In genomic region chr7:22373388-22373787, GRCh38 we compare ENCODE assay signal across 20 cellular contexts. TPM values are rescaled to one million over a fixed set of nuclear protein-coding genes. Genes with fewer than 3 reads are reported as not detected.
DNase-seq lines count a peak whose midpoint lies in the region; TF ChIP-seq lines count a peak whose summit lies in the region.
"Had no signal": no experiment of that assay in that cellular context is flagged by ENCODE, and none has a peak within 500 bp of the region (broad histone marks: within the 10 kb centered on the region; RNA-seq: fewer than 3 reads in every experiment).

No MANE protein-coding gene starts in this region.

- H2AFZ ChIP-seq in mammary epithelial cell (ENCODE audit: low read depth, low read length), result peak overlapping the region; percentile 57

- no peaks in the 10 kb centered on the region for H3K36me3 Mint-ChIP-seq in nephron progenitor cell (ENCODE audit: low read depth)
- H3K36me3 Mint-ChIP-seq: CD4-positive, alpha-beta memory T cell had no signal

- H3K4me3 ChIP-seq in mammary epithelial cell (replicated peaks in 1 of 3; ENCODE audit: insufficient read depth in 1 of 3, low read depth in 2 of 3, low read length in 3 of 3) (no peak overlapping the region), breast epithelium (no peak overlapping the region), right atrium auricular region (no peak overlapping the region)
- H3K4me3 ChIP-seq: BLaER1 treated with 17β-estradiol and CSF1 and Interleukin-3, amounts not matched to agents 10 nM and 100 nM had no signal

- TF ChIP-seq POLR2A in breast epithelium (IDR thresholded peaks at IDR 0.05), result no peak

- dilution Hi-C loops in mammary epithelial cell (cut with HindIII; ENCODE audit: low sequenced_read_pairs), result no loop called here

- no peaks in the 10 kb centered on the region for H3K79me2 ChIP-seq in mammary epithelial cell (ENCODE audit: insufficient read depth, low read length)

- H3K36me3 ChIP-seq in mammary epithelial cell (ENCODE audit: insufficient read depth, low read length), result no peaks in the 10 kb centered on the region
- H3K36me3 ChIP-seq in breast epithelium, result no peaks in the 10 kb centered on the region
- H3K36me3 ChIP-seq in right atrium auricular region, result no peaks in the 10 kb centered on the region
- H3K36me3 ChIP-seq: BLaER1 treated with 17β-estradiol and CSF1 and Interleukin-3, amounts not matched to agents 10 nM and 100 nM had no signal

- WGBS in mammary epithelial cell (ENCODE audit: low coverage, missing lambda C conversion rate), result 47% methylated on average over 3 of the region's 3 CpGs

- no TSS peak for BruUV-seq in mammary epithelial cell (replicated peaks; lab: Mats Ljungman, UMichigan)

- H3K9me3 ChIP-seq in mammary epithelial cell (replicated peaks; ENCODE audit: insufficient read depth, low read length), result no peaks in the 10 kb centered on the region
- no peaks in the 10 kb centered on the region for H3K9me3 ChIP-seq in breast epithelium
- no peaks in the 10 kb centered on the region for H3K9me3 ChIP-seq in right atrium auricular region
- H3K9me3 ChIP-seq: BLaER1 treated with 17β-estradiol and CSF1 and Interleukin-3, amounts not matched to agents 10 nM and 100 nM had no signal

- no peaks in the 10 kb centered on the region for H3K4me1 ChIP-seq in mammary epithelial cell (ENCODE audit: insufficient read depth, low read length)
- H3K4me1 ChIP-seq in breast epithelium, result no peaks in the 10 kb centered on the region
- peaks cover 0 to 9% of the 10 kb centered on the region in 2 donors for H3K4me1 ChIP-seq in right atrium auricular region

- CTCF ChIA-PET in mammary epithelial cell (lab: Charles Lee; ENCODE audit: low non-redundant PET), result interaction anchor here (0.7 kb wide), 1 partner anchor 80 kb away, joined by 3 read pairs; no protein-coding TSS in a partner anchor

- peak overlapping the region; percentile 50 for H3K27ac Mint-ChIP-seq in nephron progenitor cell
- H3K27ac Mint-ChIP-seq: CD4-positive, alpha-beta memory T cell had no signal

- no peak overlapping the region for H3K9ac ChIP-seq in mammary epithelial cell (ENCODE audit: insufficient read depth, low read length)
- H3K9ac ChIP-seq: BLaER1 treated with 17β-estradiol and CSF1 and Interleukin-3, amounts not matched to agents 10 nM and 100 nM had no signal

- no peak overlapping the region for H3K4me2 ChIP-seq in mammary epithelial cell (ENCODE audit: insufficient read depth, low read depth, low read length)

- no peaks in the 10 kb centered on the region for H4K20me1 ChIP-seq in mammary epithelial cell (ENCODE audit: insufficient read depth, low read length)
- H4K20me1 ChIP-seq: BLaER1 treated with 17β-estradiol and CSF1 and Interleukin-3, amounts not matched to agents 10 nM and 100 nM had no signal

- in situ Hi-C loops in mammary epithelial cell (cut with MboI; ENCODE audit: low sequenced_read_pairs in 2 of 2), result no loop called here

- H3K9me3 Mint-ChIP-seq in nephron progenitor cell, result no peaks in the 10 kb centered on the region
- H3K9me3 Mint-ChIP-seq: CD4-positive, alpha-beta memory T cell had no signal

- no peaks in the 10 kb centered on the region for H3K27me3 Mint-ChIP-seq in nephron progenitor cell (ENCODE audit: low read depth, poor library complexity)
- H3K27me3 Mint-ChIP-seq: CD4-positive, alpha-beta memory T cell had no signal

- H3K27me3 ChIP-seq in mammary epithelial cell (ENCODE audit: insufficient read depth, low read length) (no peaks in the 10 kb centered on the region), breast epithelium (no peaks in the 10 kb centered on the region), right atrium auricular region (no peaks in the 10 kb centered on the region)
- H3K27me3 ChIP-seq: BLaER1 treated with 17β-estradiol and CSF1 and Interleukin-3, amounts not matched to agents 10 nM and 100 nM had no signal

- DNase-seq in mammary epithelial cell, result no peak
- no peak for DNase-seq in breast epithelium (ENCODE audit: low spot score in 2 of 2)
- no peak for DNase-seq in nephron progenitor cell
- no peak for DNase-seq in LoVo (ENCODE audit: low spot score)
- no peak for DNase-seq in activated CD4-positive, alpha-beta T cell treated with anti-CD3 and anti-CD28 coated beads for 48 hours
- DNase-seq in right atrium auricular region (ENCODE audit: low spot score), result no peak
- DNase-seq: CD4-positive, alpha-beta memory T cell; COR-L47; DMS79; GF-D8; KBM-7; MM.1S; NCI-H2029; NCI-H446; NCI-H524 treated with DMSO at 0.1 percent for 48 hours; NCI-H774; SHP77 had no signal

- TF ChIP-seq CTCF in mammary epithelial cell (conservative IDR thresholded peaks at IDR 0.05 in 1 of 2, IDR thresholded peaks at IDR 0.05 in 1 of 2; ENCODE audit: extremely low read depth in 1 of 2, insufficient read depth in 1 of 2, low read depth in 1 of 2, low read length in 2 of 2) (no peak), breast epithelium (IDR thresholded peaks at IDR 0.05) (no peak), VCaP (conservative IDR thresholded peaks at IDR 0.05) (no peak), nephron progenitor cell (IDR thresholded peaks at IDR 0.05) (no peak), right atrium auricular region (IDR thresholded peaks at IDR 0.05) (no peak)

- no peak overlapping the region for H3K27ac ChIP-seq in mammary epithelial cell (ENCODE audit: insufficient read depth, low read depth, low read length)
- H3K27ac ChIP-seq in breast epithelium, result peak overlapping the region in 1 of 2 donors; percentile 7
- H3K27ac ChIP-seq in VCaP, result peak overlapping the region; percentile 49
- H3K27ac ChIP-seq in right atrium auricular region, result no peak overlapping the region
- H3K27ac ChIP-seq: BLaER1 treated with 17β-estradiol and CSF1 and Interleukin-3, amounts not matched to agents 10 nM and 100 nM; RWPE1 had no signal

- peaks cover 53% of the 10 kb centered on the region for H3K4me1 Mint-ChIP-seq in nephron progenitor cell
- H3K4me1 Mint-ChIP-seq: CD4-positive, alpha-beta memory T cell had no signal

- intact Hi-C loops in mammary epithelial cell (cut with micrococcal nuclease), result no loop called here
- intact Hi-C loops in breast epithelium (cut with DNase I; ENCODE audit: low total_unique reads), result no loop called here

- H3K4me3 Mint-ChIP-seq in nephron progenitor cell, result no peak overlapping the region
- H3K4me3 Mint-ChIP-seq: CD4-positive, alpha-beta memory T cell had no signal

RNA-seq across cellular contexts. Expression of gene RAPGEF5, which starts 16.4 kb away (rescaled TPM):
- total RNA-seq in mammary epithelial cell, result 1 to 10 TPM; 6.0 to 7.1 TPM
- 1.1 TPM for polyA plus RNA-seq in mammary epithelial cell
- 8.5 TPM for polyA minus RNA-seq in mammary epithelial cell
- total RNA-seq in breast epithelium, result 10 to 100 TPM; 18.7 to 78.0 (median 41.9) TPM
- 10 to 100 TPM; 19.4 to 32.5 TPM for total RNA-seq in right atrium auricular region
- total RNA-seq: CD4-positive, alpha-beta memory T cell had no signal
- polyA plus RNA-seq: CD4-positive, alpha-beta memory T cell had no signal
